15 cellular contexts compared by ENCODE assay signal in the genomic region with DNA sequence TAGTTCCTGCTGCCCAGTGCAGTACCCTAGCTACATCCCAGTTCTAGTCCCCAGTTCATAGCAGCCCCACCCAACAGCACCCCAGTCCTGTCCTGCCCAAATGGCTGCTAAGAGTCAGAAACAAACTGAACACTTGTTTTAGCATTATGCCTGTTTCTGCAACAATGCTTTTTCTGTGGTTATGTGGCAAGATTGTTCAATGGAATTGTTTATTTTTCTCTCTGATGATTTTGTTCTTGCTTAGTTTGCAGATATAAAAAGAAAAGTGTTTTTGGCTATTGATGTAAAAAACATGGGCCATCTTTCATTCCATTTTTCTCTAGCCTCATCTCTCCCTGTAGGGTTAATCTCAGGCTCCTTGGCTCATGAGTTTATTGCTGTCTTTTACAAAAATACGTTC. TPM values are rescaled to one million over a fixed set of nuclear protein-coding genes. Genes with fewer than 3 reads are reported as not detected.
DNase-seq lines count a peak whose midpoint lies in the region; ATAC-seq and TF ChIP-seq lines count a peak whose summit lies in the region.
"Had no signal": no experiment of that assay in that cellular context is flagged by ENCODE, and none has a peak within 500 bp of the region (broad histone marks: within the 10 kb centered on the region; RNA-seq: fewer than 3 reads in every experiment).

No MANE protein-coding gene starts in this region.

- H3K4me3 ChIP-seq in dorsolateral prefrontal cortex (no peak overlapping the region), neural progenitor cell (no peak overlapping the region), left ventricle myocardium inferior (no peak overlapping the region)
- H3K4me3 ChIP-seq: GM12878, HAP-1 had no signal

- H3K27ac Mint-ChIP-seq in T-helper 17 cell (peak overlapping the region; percentile 19), neural progenitor cell (no peak overlapping the region)
- H3K27ac Mint-ChIP-seq in activated T-cell treated with anti-CD3 and anti-CD28 coated beads, Interleukin-2, amount 50 U/mL, for 72 hours: no peak overlapping the region
- H3K27ac Mint-ChIP-seq: B cell; CD4-positive, alpha-beta T cell had no signal

- no peak for ATAC-seq in T-helper 17 cell
- no peak for ATAC-seq in activated T-cell treated with anti-CD3 and anti-CD28 coated beads, Interleukin-2, amount 50 U/mL, for 72 hours (replicated peaks in 1 of 2)
- ATAC-seq: GM12878 had no signal

- H3F3A ChIP-seq in neural progenitor cell (ENCODE audit: low read depth): no peaks in the 10 kb centered on the region

- intact Hi-C loops in dorsolateral prefrontal cortex (cut with DNase I) (loop anchor here in 1 of 2 donors (5.0 kb wide), 1 partner anchor 41 kb away; no protein-coding TSS in a partner anchor), left ventricle myocardium inferior (cut with micrococcal nuclease) (no loop called here)

- H3K9me3 Mint-ChIP-seq in neural progenitor cell: no peaks in the 10 kb centered on the region
- no peaks in the 10 kb centered on the region for H3K9me3 Mint-ChIP-seq in activated T-cell treated with anti-CD3 and anti-CD28 coated beads, Interleukin-2, amount 50 U/mL, for 72 hours
- H3K9me3 Mint-ChIP-seq: CD4-positive, alpha-beta T cell had no signal

- H3K4me2 ChIP-seq in neural progenitor cell: peak overlapping the region; percentile 2

- H3K4me1 ChIP-seq in neural progenitor cell: peaks cover 29% of the 10 kb centered on the region
- peaks cover 65% of the 10 kb centered on the region for H3K4me1 ChIP-seq in left ventricle myocardium inferior
- H3K4me1 ChIP-seq: HAP-1 had no signal

- H3K79me2 ChIP-seq in neural progenitor cell (ENCODE audit: low read depth): no peaks in the 10 kb centered on the region

- H3K4me3 Mint-ChIP-seq in T-helper 17 cell: no peak overlapping the region
- H3K4me3 Mint-ChIP-seq in neural progenitor cell: no peak overlapping the region
- no peak overlapping the region for H3K4me3 Mint-ChIP-seq in activated T-cell treated with anti-CD3 and anti-CD28 coated beads, Interleukin-2, amount 50 U/mL, for 72 hours
- H3K4me3 Mint-ChIP-seq: B cell; CD4-positive, alpha-beta T cell had no signal

- H4K20me1 ChIP-seq in neural progenitor cell (ENCODE audit: low read depth): no peaks in the 10 kb centered on the region

- H3K9me3 ChIP-seq in T-helper 17 cell (ENCODE audit: control insufficient read depth, low read length, poor library complexity, severe bottlenecking) (no peaks in the 10 kb centered on the region), neural progenitor cell (ENCODE audit: low read depth) (no peaks in the 10 kb centered on the region), left ventricle myocardium inferior (replicated peaks) (no peaks in the 10 kb centered on the region)
- H3K9me3 ChIP-seq: HAP-1 had no signal

- H3K27me3 Mint-ChIP-seq in T-helper 17 cell (no peaks in the 10 kb centered on the region), neural progenitor cell (ENCODE audit: insufficient read depth, low read depth) (peaks cover 2% of the 10 kb centered on the region)
- no peaks in the 10 kb centered on the region for H3K27me3 Mint-ChIP-seq in activated T-cell treated with anti-CD3 and anti-CD28 coated beads, Interleukin-2, amount 50 U/mL, for 72 hours (ENCODE audit: low read depth)
- H3K27me3 Mint-ChIP-seq: B cell; CD4-positive, alpha-beta T cell had no signal

- H2AFZ ChIP-seq in neural progenitor cell (replicated peaks): no peak overlapping the region

- H3K4me1 Mint-ChIP-seq in T-helper 17 cell (peaks cover 22% of the 10 kb centered on the region), neural progenitor cell (peaks cover 33% of the 10 kb centered on the region)
- H3K4me1 Mint-ChIP-seq in activated T-cell treated with anti-CD3 and anti-CD28 coated beads, Interleukin-2, amount 50 U/mL, for 72 hours (ENCODE audit: low read depth): peaks cover 4% of the 10 kb centered on the region
- H3K4me1 Mint-ChIP-seq: B cell had no signal

- H3K36me3 Mint-ChIP-seq in T-helper 17 cell (ENCODE audit: low read depth) (peaks cover 15% of the 10 kb centered on the region), neural progenitor cell (peaks cover 14% of the 10 kb centered on the region)
- H3K36me3 Mint-ChIP-seq in activated T-cell treated with anti-CD3 and anti-CD28 coated beads, Interleukin-2, amount 50 U/mL, for 72 hours (ENCODE audit: insufficient read depth in 2 of 2): peaks cover 2 to 5% of the 10 kb centered on the region in 2 donors

- H3K27ac ChIP-seq in dorsolateral prefrontal cortex (peak overlapping the region in 54 of 59 donors; percentile 13 to 77 (median 60)), neural progenitor cell (no peak overlapping the region), temporal lobe (ENCODE audit: low read depth, low read length) (peak overlapping the region; percentile 11), left ventricle myocardium inferior (replicated peaks) (no peak overlapping the region)

- H3K36me3 ChIP-seq in neural progenitor cell (no peaks in the 10 kb centered on the region), left ventricle myocardium inferior (peaks cover 15% of the 10 kb centered on the region)
- H3K36me3 ChIP-seq: HAP-1 had no signal

- no peak overlapping the region for H3K9ac ChIP-seq in neural progenitor cell

- TF ChIP-seq CTCF in dorsolateral prefrontal cortex (IDR thresholded peaks at IDR 0.05 in 54 of 56, conservative IDR thresholded peaks at IDR 0.05 in 2 of 56; ENCODE audit: low read depth in 1 of 56, partially characterized antibody in 56 of 56) (no peak), neural progenitor cell (IDR thresholded peaks at IDR 0.05) (no peak), left ventricle myocardium inferior (IDR thresholded peaks at IDR 0.05; ENCODE audit: borderline replicate concordance) (no peak)

- H3K27me3 ChIP-seq in dorsolateral prefrontal cortex (no peaks in the 10 kb centered on the region), neural progenitor cell (no peaks in the 10 kb centered on the region), left ventricle myocardium inferior (ENCODE audit: low read depth) (no peaks in the 10 kb centered on the region)

- no peak for DNase-seq in T-helper 17 cell
- no peak for DNase-seq in dorsolateral prefrontal cortex
- no peak for DNase-seq in neural progenitor cell (ENCODE audit: low spot score)
- DNase-seq in left ventricle myocardium inferior: no peak
- DNase-seq in effector CD4-positive, alpha-beta T cell: no peak
- DNase-seq in activated T-cell treated with anti-CD3 and anti-CD28 coated beads, Interleukin-2, amount 50 U/mL, for 72 hours: no peak
- DNase-seq: C1 segment of cervical spinal cord; Calu3; CD4-positive, alpha-beta T cell; DMS 273 treated with DMSO at 0.1 percent for 48 hours had no signal

RNA-seq across cellular contexts. Expression of a gene that starts 42.5 kb away (rescaled TPM):
- total RNA-seq in T-helper 17 cell (under 1 TPM; 0.34 to 0.57 TPM), dorsolateral prefrontal cortex (100 to 1,000 TPM in 88 of 120 experiments, 10 to 100 TPM in 32; 44.8 to 204 (median 116) TPM), neural progenitor cell (ENCODE audit: low replicate concordance) (19.8 and 26.9 TPM in 2 replicates), temporal lobe (13.5 TPM), left ventricle myocardium inferior (4.4 TPM)
- total RNA-seq in activated T-cell treated with anti-CD3 and anti-CD28 coated beads, Interleukin-2, amount 50 U/mL, for 72 hours: under 1 TPM in 1 of 2 donors, not detected in 1; 0.53 TPM
- total RNA-seq: Calu3, HT1080 had no signal

Comparison
In these comparisons a context has a peak if more than half of its experiments do, and no peak if none do; other contexts are left out.
1. H3K27ac ChIP-seq: peak in dorsolateral prefrontal cortex (54 of 59) and temporal lobe (single experiment); none in neural progenitor cell (single experiment) and left ventricle myocardium inferior (single experiment).